16 cellular contexts compared by ENCODE assay signal in genomic region chr1:56572334-56573050, GRCh38. TPM values are rescaled to one million over a fixed set of nuclear protein-coding genes. Genes with fewer than 3 reads are reported as not detected.
DNase-seq lines count a peak whose midpoint lies in the region; ATAC-seq and TF ChIP-seq lines count a peak whose summit lies in the region.
"Had no signal": no experiment of that assay in that cellular context is flagged by ENCODE, and none has a peak within 500 bp of the region (broad histone marks: within the 10 kb centered on the region; RNA-seq: fewer than 3 reads in every experiment).

No MANE protein-coding gene starts in this region.

- DNase-seq in NCI-H2029 (lab: John Stamatoyannopoulos, UW), result peak; percentile 63
- no peak for DNase-seq in breast epithelium (ENCODE audit: low spot score in 2 of 2)
- DNase-seq in lower lobe of right lung, result no peak
- no peak for DNase-seq in thoracic aorta (ENCODE audit: low spot score)
- DNase-seq in activated T-helper 2 cell treated with anti-CD3 and anti-CD28 coated beads, Interferon-gamma antibody, Interleukin-2, Interleukin-4, amounts not matched to agents 10 μg/mL and 5 μg/mL and 100 μg/mL, durations not matched to agents 14 hours and 24 hours and 36 hours (ENCODE audit: low spot score), result no peak
- DNase-seq in immature natural killer cell, result no peak
- DNase-seq: activated naive CD4-positive, alpha-beta T cell treated with anti-CD3 and anti-CD28 coated beads, Interleukin-2, amount 10 ng/mL, durations not matched to agents 7 days and 5 days; EL; erythroblast; NCI-H510A; posterior cingulate gyrus; stimulated activated CD8-positive, alpha-beta memory T cell treated with anti-CD3 and anti-CD28 coated beads, Interleukin-4, amount 100 ng/mL, for 48 hours had no signal

- peak overlapping the region in 1 of 2 donors; percentile 5 for H3K27ac ChIP-seq in breast epithelium
- H3K27ac ChIP-seq in lower lobe of right lung, result peak overlapping the region; percentile 4
- peak overlapping the region; percentile 8 to 25 for H3K27ac ChIP-seq in thoracic aorta

- H3K27me3 Mint-ChIP-seq in activated T-helper 2 cell treated with anti-CD3 and anti-CD28 coated beads, Interferon-gamma antibody, Interleukin-2, Interleukin-4, amounts not matched to agents 10 μg/mL and 5 μg/mL and 100 μg/mL, durations not matched to agents 14 hours and 24 hours and 36 hours (ENCODE audit: low read depth), result peaks cover 13% of the 10 kb centered on the region
- H3K27me3 Mint-ChIP-seq in immature natural killer cell (ENCODE audit: low read depth in 3 of 3), result peaks cover 3 to 4% (median 4%) of the 10 kb centered on the region in 3 donors

- H3K9me3 ChIP-seq in breast epithelium, result no peaks in the 10 kb centered on the region
- no peaks in the 10 kb centered on the region for H3K9me3 ChIP-seq in lower lobe of right lung
- no peaks in the 10 kb centered on the region for H3K9me3 ChIP-seq in thoracic aorta

- peak overlapping the region in 2 of 3 donors; percentile 90 to 99 for H3K4me3 ChIP-seq in breast epithelium
- peak overlapping the region; percentile 89 for H3K4me3 ChIP-seq in lower lobe of right lung
- peak overlapping the region; percentile 53 for H3K4me3 ChIP-seq in thoracic aorta
- H3K4me3 ChIP-seq: GM12878 had no signal

- H3K4me3 Mint-ChIP-seq in activated T-helper 2 cell treated with anti-CD3 and anti-CD28 coated beads, Interferon-gamma antibody, Interleukin-2, Interleukin-4, amounts not matched to agents 10 μg/mL and 5 μg/mL and 100 μg/mL, durations not matched to agents 14 hours and 24 hours and 36 hours (ENCODE audit: low read depth), result no peak overlapping the region
- H3K4me3 Mint-ChIP-seq in immature natural killer cell, result no peak overlapping the region
- H3K4me3 Mint-ChIP-seq: activated naive CD4-positive, alpha-beta T cell treated with anti-CD3 and anti-CD28 coated beads, Interleukin-2, amount 10 ng/mL, durations not matched to agents 7 days and 5 days; CD14-positive monocyte; central memory CD8-positive, alpha-beta T cell had no signal

- TF ChIP-seq CTCF in breast epithelium (IDR thresholded peaks at IDR 0.05) (no peak), lower lobe of right lung (IDR thresholded peaks at IDR 0.05) (no peak), thoracic aorta (IDR thresholded peaks at IDR 0.05) (no peak)

- H3K36me3 ChIP-seq in breast epithelium (no peaks in the 10 kb centered on the region), lower lobe of right lung (no peaks in the 10 kb centered on the region), thoracic aorta (no peaks in the 10 kb centered on the region)

- H3K27me3 ChIP-seq in breast epithelium (no peaks in the 10 kb centered on the region), lower lobe of right lung (ENCODE audit: low read depth) (no peaks in the 10 kb centered on the region), thoracic aorta (replicated peaks; ENCODE audit: insufficient read depth) (no peaks in the 10 kb centered on the region)

- ATAC-seq in lower lobe of right lung, result no peak
- no peak for ATAC-seq in thoracic aorta (ENCODE audit: insufficient number of reproducible peaks, low FRiP score, low read depth)
- ATAC-seq in activated CD4-positive, CD25-positive, alpha-beta regulatory T cell treated with anti-CD3 and anti-CD28 coated beads, Interleukin-2, amount 50 U/mL, for 24 hours, result no peak
- ATAC-seq: GM12878 had no signal

- intact Hi-C loops in breast epithelium (cut with DNase I; ENCODE audit: low total_unique reads), result no loop called here
- intact Hi-C loops in lower lobe of right lung (cut with DNase I), result loop anchor here (10.0 kb wide), 1 partner anchor 58 kb away; no protein-coding TSS in a partner anchor
- intact Hi-C loops in activated T-helper 2 cell treated with anti-CD3 and anti-CD28 coated beads, Interferon-gamma antibody, Interleukin-2, Interleukin-4, amounts not matched to agents 10 μg/mL and 5 μg/mL and 100 μg/mL, durations not matched to agents 14 hours and 24 hours and 36 hours (cut with micrococcal nuclease), result no loop called here

- H3K36me3 Mint-ChIP-seq in activated T-helper 2 cell treated with anti-CD3 and anti-CD28 coated beads, Interferon-gamma antibody, Interleukin-2, Interleukin-4, amounts not matched to agents 10 μg/mL and 5 μg/mL and 100 μg/mL, durations not matched to agents 14 hours and 24 hours and 36 hours (ENCODE audit: low read depth), result no peaks in the 10 kb centered on the region
- H3K36me3 Mint-ChIP-seq in immature natural killer cell, result no peaks in the 10 kb centered on the region
- H3K36me3 Mint-ChIP-seq: activated naive CD4-positive, alpha-beta T cell treated with anti-CD3 and anti-CD28 coated beads, Interleukin-2, amount 10 ng/mL, durations not matched to agents 7 days and 5 days; CD14-positive monocyte had no signal

- H3K9me3 Mint-ChIP-seq in activated T-helper 2 cell treated with anti-CD3 and anti-CD28 coated beads, Interferon-gamma antibody, Interleukin-2, Interleukin-4, amounts not matched to agents 10 μg/mL and 5 μg/mL and 100 μg/mL, durations not matched to agents 14 hours and 24 hours and 36 hours, result no peaks in the 10 kb centered on the region
- no peaks in the 10 kb centered on the region for H3K9me3 Mint-ChIP-seq in immature natural killer cell
- H3K9me3 Mint-ChIP-seq: activated naive CD4-positive, alpha-beta T cell treated with anti-CD3 and anti-CD28 coated beads, Interleukin-2, amount 10 ng/mL, durations not matched to agents 7 days and 5 days; central memory CD8-positive, alpha-beta T cell had no signal

- H3K4me1 ChIP-seq in breast epithelium (peaks cover 0 to 3% of the 10 kb centered on the region in 2 donors), lower lobe of right lung (peaks cover 61% of the 10 kb centered on the region), thoracic aorta (ENCODE audit: control insufficient read depth in 1 of 2, low read depth in 2 of 2) (peaks cover 20 to 56% of the 10 kb centered on the region in 2 donors)

- no peaks in the 10 kb centered on the region for H3K4me1 Mint-ChIP-seq in activated T-helper 2 cell treated with anti-CD3 and anti-CD28 coated beads, Interferon-gamma antibody, Interleukin-2, Interleukin-4, amounts not matched to agents 10 μg/mL and 5 μg/mL and 100 μg/mL, durations not matched to agents 14 hours and 24 hours and 36 hours (ENCODE audit: low read depth)
- no peaks in the 10 kb centered on the region for H3K4me1 Mint-ChIP-seq in immature natural killer cell
- H3K4me1 Mint-ChIP-seq: central memory CD8-positive, alpha-beta T cell had no signal

- no peak overlapping the region for H3K27ac Mint-ChIP-seq in activated T-helper 2 cell treated with anti-CD3 and anti-CD28 coated beads, Interferon-gamma antibody, Interleukin-2, Interleukin-4, amounts not matched to agents 10 μg/mL and 5 μg/mL and 100 μg/mL, durations not matched to agents 14 hours and 24 hours and 36 hours
- no peak overlapping the region for H3K27ac Mint-ChIP-seq in immature natural killer cell
- H3K27ac Mint-ChIP-seq: activated naive CD4-positive, alpha-beta T cell treated with anti-CD3 and anti-CD28 coated beads, Interleukin-2, amount 10 ng/mL, durations not matched to agents 7 days and 5 days; CD14-positive monocyte had no signal

- TF ChIP-seq POLR2A in breast epithelium (IDR thresholded peaks at IDR 0.05), result no peak

RNA-seq across cellular contexts. Expression of gene PLPP3, which starts 6.9 kb away (rescaled TPM):
- total RNA-seq in breast epithelium, result 100 to 1,000 TPM; 122 to 275 (median 127) TPM
- total RNA-seq in lower lobe of right lung, result 106 TPM
- 100 to 1,000 TPM; 164 to 271 TPM for total RNA-seq in thoracic aorta
- total RNA-seq in activated T-helper 2 cell treated with anti-CD3 and anti-CD28 coated beads, Interferon-gamma antibody, Interleukin-2, Interleukin-4, amounts not matched to agents 10 μg/mL and 5 μg/mL and 100 μg/mL, durations not matched to agents 14 hours and 24 hours and 36 hours, result not detected in 2 replicates
- not detected for polyA plus RNA-seq in immature natural killer cell

Comparison
In these comparisons a context has a peak if more than half of its experiments do, and no peak if none do; other contexts are left out.
1. RNA of gene PLPP3, which starts 6.9 kb away (total RNA-seq): 164 to 271 TPM in thoracic aorta, 122 to 275 TPM in breast epithelium and 106 TPM in lower lobe of right lung (single experiment); not detected in activated T-helper 2 cell treated with anti-CD3 and anti-CD28 coated beads, Interferon-gamma antibody, Interleukin-2, Interleukin-4, amounts not matched to agents 10 μg/mL and 5 μg/mL and 100 μg/mL, durations not matched to agents 14 hours and 24 hours and 36 hours; every median in the first group is over 100 times any median in the second.
2. Peak in every context shown above with its lines, with median percentiles within 50 percentile points of each other: H3K4me3 ChIP-seq.